8 cellular contexts compared by ENCODE assay signal in the genomic region with DNA sequence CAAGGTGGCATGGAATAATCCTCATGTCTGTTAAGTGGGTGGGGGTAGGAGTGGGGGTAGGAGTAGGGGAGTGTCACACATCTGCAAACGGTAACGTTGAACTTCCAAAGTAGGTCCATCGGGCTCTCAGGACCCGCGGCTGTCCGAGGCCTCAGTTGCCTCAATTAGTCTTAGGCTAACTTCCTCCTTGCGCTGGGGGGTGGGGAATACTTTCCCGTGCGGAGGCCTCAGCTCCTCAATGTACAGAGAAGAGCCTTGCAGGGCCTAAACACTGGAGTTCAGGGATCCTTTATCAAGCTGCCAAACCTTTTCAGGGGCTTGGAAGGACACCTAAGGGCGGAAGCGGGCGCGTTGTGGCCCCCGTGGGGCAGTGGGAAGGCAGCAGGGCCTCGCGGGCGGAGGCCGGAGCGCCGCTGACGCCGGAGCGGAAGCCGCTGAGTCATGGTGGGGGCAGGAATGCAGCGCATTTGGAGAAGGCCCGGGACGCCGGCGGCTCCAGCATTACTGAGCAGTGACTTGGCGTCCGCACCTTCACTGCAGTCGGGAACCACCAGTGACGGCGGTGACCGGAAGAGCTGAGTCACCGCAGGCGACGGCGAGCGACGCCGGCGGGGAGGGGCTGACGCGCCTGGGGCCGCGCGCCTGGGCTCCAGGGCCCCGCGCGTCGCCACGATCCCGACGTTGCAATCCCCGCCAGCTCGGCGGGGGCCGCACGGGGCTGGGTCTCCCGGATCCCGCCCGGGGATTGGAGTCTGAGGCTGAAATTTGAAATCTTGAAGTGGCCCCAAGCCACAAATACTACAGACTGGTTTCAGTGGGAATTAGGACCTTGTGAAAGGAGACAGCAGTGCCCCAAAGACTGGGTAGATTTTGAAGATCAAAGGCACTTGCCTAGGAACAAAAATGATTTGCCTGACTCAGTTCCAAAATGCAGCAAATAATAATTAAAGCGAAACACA. TPM values are rescaled to one million over a fixed set of nuclear protein-coding genes. Genes with fewer than 3 reads are reported as not detected.
DNase-seq lines count a peak whose midpoint lies in the region; ATAC-seq and TF ChIP-seq lines count a peak whose summit lies in the region.

No MANE protein-coding gene starts in this region.

- peak overlapping the region; percentile 73 to 95 (median 83) for H3K27ac Mint-ChIP-seq in IgD-negative memory B cell

- peak overlapping the region; percentile 50 for H3K4me3 ChIP-seq in epithelial cell of proximal tubule (ENCODE audit: low read depth, low read length)

- H3K27me3 Mint-ChIP-seq in IgD-negative memory B cell: no peaks in the 10 kb centered on the region

- peak; percentile 97 for ATAC-seq in GM21619 (IDR thresholded peaks at IDR 0.05; ENCODE audit: unreplicated experiment)

- no peak for TF ChIP-seq CTCF in epithelial cell of proximal tubule (conservative IDR thresholded peaks at IDR 0.05; ENCODE audit: low read depth, low read length)

- H3K36me3 Mint-ChIP-seq in IgD-negative memory B cell: no peaks in the 10 kb centered on the region

- H3K4me1 Mint-ChIP-seq in IgD-negative memory B cell: peaks cover 3 to 8% (median 5%) of the 10 kb centered on the region in 3 donors

- H3K4me3 Mint-ChIP-seq in IgD-negative memory B cell: peak overlapping the region; percentile 83 to 94 (median 91)

- no peaks in the 10 kb centered on the region for H3K9me3 Mint-ChIP-seq in IgD-negative memory B cell

- DNase-seq in DMS153 treated with DMSO at 0.1 percent for 48 hours (lab: John Stamatoyannopoulos, UW; ENCODE audit: unreplicated experiment) (peak; percentile 65), OCI-M1 (lab: John Stamatoyannopoulos, UW) (peak; percentile 97), activated T-cell treated with anti-CD3 and anti-CD28 coated beads for 4 hours (peak; percentile 65), epithelial cell of proximal tubule (ENCODE audit: low read depth) (peak; percentile 71), mucosa of gallbladder (ENCODE audit: low spot score) (peak; percentile 93)
- peak; percentile 54 to 61 for DNase-seq in stimulated activated CD8-positive, alpha-beta memory T cell treated with anti-CD3 and anti-CD28 coated beads, Interleukin-4, amount 100 ng/mL, for 1 hour (ENCODE audit: low read depth in 2 of 2, low spot score in 1 of 2)

RNA-seq across cellular contexts. Expression of a gene that starts 20.2 kb away (rescaled TPM):
- polyA plus RNA-seq in IgD-negative memory B cell: 3.0 TPM
- total RNA-seq in epithelial cell of proximal tubule: 57.5 and 60.6 TPM in 2 replicates
- total RNA-seq in mucosa of gallbladder: 108 TPM

RNA-seq across cellular contexts. Expression of a gene that starts 49.8 kb away (rescaled TPM):
- polyA plus RNA-seq in IgD-negative memory B cell: 9.0 TPM
- total RNA-seq in epithelial cell of proximal tubule (36.8 and 38.0 TPM in 2 replicates), mucosa of gallbladder (47.7 TPM)

Comparison
In these comparisons a context has a peak if more than half of its experiments do, and no peak if none do; other contexts are left out.
1. Peak in every context shown above with its lines: DNase-seq, ATAC-seq and H3K4me3 ChIP-seq.